Comparison of ENCODE assay signal across 18 cellular contexts in genomic region chr4:172147702-172148101, GRCh38.
DNase-seq lines count a peak whose midpoint lies in the region; ATAC-seq and TF ChIP-seq lines count a peak whose summit lies in the region.
"Had no signal": no experiment of that assay in that cellular context is flagged by ENCODE, and none has a peak within 500 bp of the region (broad histone marks: within the 10 kb centered on the region; RNA-seq: fewer than 3 reads in every experiment).

No MANE protein-coding gene starts in this region.

- no peaks in the 10 kb centered on the region for H3K9me3 ChIP-seq in SK-N-MC (ENCODE audit: low read depth, low read length)
- H3K9me3 ChIP-seq: neutrophil, upper lobe of right lung had no signal

- H3K27ac ChIP-seq in SK-N-MC = no peak overlapping the region
- H3K27ac ChIP-seq: neutrophil, upper lobe of right lung had no signal

- H3K36me3 ChIP-seq in SK-N-MC (ENCODE audit: insufficient read depth, low read length) = no peaks in the 10 kb centered on the region
- H3K36me3 ChIP-seq: neutrophil, upper lobe of right lung had no signal

- ATAC-seq in HG02852 (IDR thresholded peaks at IDR 0.05; ENCODE audit: unreplicated experiment) (no peak), GM21528 (IDR thresholded peaks at IDR 0.05; ENCODE audit: low FRiP score, unreplicated experiment) (no peak)
- ATAC-seq: activated CD4-positive, alpha-beta T cell treated with anti-CD3 and anti-CD28 coated beads for 36 hours; effector memory CD8-positive, alpha-beta T cell; Panc1; T-helper 17 cell; upper lobe of right lung had no signal

- no peak overlapping the region for H3K9ac ChIP-seq in SK-N-MC (ENCODE audit: insufficient read length)

- TF ChIP-seq CTCF in fibroblast of pulmonary artery (IDR thresholded peaks at IDR 0.05; ENCODE audit: low read length, missing control alignments) = no peak

- no peak overlapping the region for H3K4me3 ChIP-seq in SK-N-MC
- no peak overlapping the region for H3K4me3 ChIP-seq in fibroblast of pulmonary artery (replicated peaks; ENCODE audit: low read depth, low read length)
- H3K4me3 ChIP-seq: upper lobe of right lung had no signal

- DNase-seq in AG08395 (ENCODE audit: low spot score) (peak; percentile 4), HT1080 (ENCODE audit: low read depth) (peak; percentile 3), SK-N-MC (ENCODE audit: low read depth, low spot score) (peak; percentile 8), fibroblast of pulmonary artery (ENCODE audit: low read depth) (peak; percentile 14), globus pallidus (ENCODE audit: low spot score) (no peak)
- no peak for DNase-seq in activated CD4-positive, alpha-beta T cell treated with anti-CD3 and anti-CD28 coated beads for 48 hours
- DNase-seq: activated CD4-positive, alpha-beta T cell treated with anti-CD3 and anti-CD28 coated beads for 36 hours; AML-193; DMS153; effector memory CD8-positive, alpha-beta T cell; NCI-H345; stimulated activated naive CD4-positive, alpha-beta T cell treated with Interleukin-2 at 50 U/mL for 16 hours; T-helper 17 cell; upper lobe of right lung had no signal

Comparison
In these comparisons a context has a peak if more than half of its experiments do, and no peak if none do; other contexts are left out.
1. DNase-seq: peak in AG08395 (single experiment), HT1080 (single experiment), SK-N-MC (single experiment) and fibroblast of pulmonary artery (single experiment); none in activated CD4-positive, alpha-beta T cell treated with anti-CD3 and anti-CD28 coated beads for 48 hours (single experiment) and globus pallidus (single experiment).